ENCODE assay signal across 15 cellular contexts in genomic region chr7:95011156-95011928, GRCh38.
DNase-seq lines count a peak whose midpoint lies in the region; ATAC-seq and TF ChIP-seq lines count a peak whose summit lies in the region.
"Had no signal": no experiment of that assay in that cellular context is flagged by ENCODE, and none has a peak within 500 bp of the region (broad histone marks: within the 10 kb centered on the region; RNA-seq: fewer than 3 reads in every experiment).

No MANE protein-coding gene starts in this region.

- DNase-seq in H4 (ENCODE audit: low spot score) (peak; percentile 19), amniotic epithelial cell (ENCODE audit: low read depth) (peak; percentile 71), glomerular visceral epithelial cell (ENCODE audit: extremely low spot score) (peak; percentile 67), smooth muscle cell (lab: John Stamatoyannopoulos, UW; ENCODE audit: unreplicated experiment) (no peak), caudate nucleus (lab: John Stamatoyannopoulos, UW) (no peak), midbrain (lab: John Stamatoyannopoulos, UW) (no peak), OCI-M1 (lab: John Stamatoyannopoulos, UW) (no peak)
- DNase-seq: activated B cell treated with CpG ODN at 0.5 μM for 24 hours; activated T-cell treated with anti-CD3 and anti-CD28 coated beads, Interleukin-2, amount 50 U/mL, for 1 hour; adrenal gland; NCI-H1105 treated with DMSO at 0.1 percent for 48 hours; NCI-H526; SIG-M5 had no signal

- no peak for ATAC-seq in HG02798 (IDR thresholded peaks at IDR 0.05; ENCODE audit: poor library complexity, unreplicated experiment)

- 71% methylated on average over 1 of the region's 1 CpG for WGBS in smooth muscle cell (ENCODE audit: low lambda C conversion rate)

- H3K79me2 ChIP-seq in smooth muscle cell (ENCODE audit: low read depth): no peaks in the 10 kb centered on the region

- H3K9me3 ChIP-seq in smooth muscle cell (replicated peaks; ENCODE audit: low read depth): no peaks in the 10 kb centered on the region

- no peaks in the 10 kb centered on the region for H3K27me3 ChIP-seq in smooth muscle cell (ENCODE audit: low read depth)
- H3K27me3 ChIP-seq: adrenal gland had no signal

- H3F3A ChIP-seq in smooth muscle cell (ENCODE audit: low read depth): no peaks in the 10 kb centered on the region

- H3K36me3 ChIP-seq in smooth muscle cell (ENCODE audit: low read depth): no peaks in the 10 kb centered on the region
- H3K36me3 ChIP-seq: adrenal gland had no signal

- H3K9ac ChIP-seq in smooth muscle cell (ENCODE audit: low read depth): no peak overlapping the region

- no peak for TF ChIP-seq CTCF in smooth muscle cell (IDR thresholded peaks at IDR 0.05; ENCODE audit: borderline replicate concordance, insufficient read depth, poor library complexity, severe bottlenecking)

- H3K4me2 ChIP-seq in smooth muscle cell: no peak overlapping the region

- no peak overlapping the region for H2AFZ ChIP-seq in smooth muscle cell (ENCODE audit: low read depth)

- no peak overlapping the region for H3K4me3 ChIP-seq in smooth muscle cell
- H3K4me3 ChIP-seq: adrenal gland, skin epidermis had no signal

- H3K27ac ChIP-seq in smooth muscle cell (ENCODE audit: low read depth): peak overlapping the region; percentile 67
- no peak overlapping the region for H3K27ac ChIP-seq in caudate nucleus (ENCODE audit: low read depth, low read length)
- H3K27ac ChIP-seq: adrenal gland, skin epidermis had no signal

- no peaks in the 10 kb centered on the region for H4K20me1 ChIP-seq in smooth muscle cell (ENCODE audit: low read depth)

- H3K4me1 ChIP-seq in smooth muscle cell (ENCODE audit: low read depth): peaks cover 10% of the 10 kb centered on the region

Comparison
In these comparisons a context has a peak if more than half of its experiments do, and no peak if none do; other contexts are left out.
1. DNase-seq: peak in H4 (single experiment), amniotic epithelial cell (single experiment) and glomerular visceral epithelial cell (single experiment); none in smooth muscle cell (single experiment), caudate nucleus (0 of 61), midbrain (single experiment) and OCI-M1 (single experiment).